ENCODE assay signal across 34 cellular contexts in genomic region chr2:37905033-37905432, GRCh38.
"Had no signal": no experiment of that assay in that cellular context is flagged by ENCODE, and none has a peak within 500 bp of the region (broad histone marks: within the 10 kb centered on the region; RNA-seq: fewer than 3 reads in every experiment).

No MANE protein-coding gene starts in this region.

- H3K27ac Mint-ChIP-seq: activated CD4-positive, alpha-beta memory T cell treated with anti-CD3 and anti-CD28 coated beads for 36 hours; activated CD4-positive, alpha-beta T cell treated with anti-CD3 and anti-CD28 coated beads for 36 hours; activated CD4-positive, alpha-beta T cell treated with anti-CD3 and anti-CD28 coated beads, Interleukin-2, amount 10 ng/mL, durations not matched to agents 24 days and 14 days; activated CD8-positive, alpha-beta memory T cell treated with anti-CD3 and anti-CD28 coated beads, Interleukin-2, amount 10 ng/mL, durations not matched to agents 7 days and 5 days; activated CD8-positive, alpha-beta T cell treated with anti-CD3 and anti-CD28 coated beads, Interleukin-2, amount 10 ng/mL, durations not matched to agents 7 days and 5 days; activated naive CD4-positive, alpha-beta T cell treated with anti-CD3 and anti-CD28 coated beads for 36 hours; activated naive CD4-positive, alpha-beta T cell treated with anti-CD3 and anti-CD28 coated beads, Interleukin-2, amount 50 U/mL, for 24 hours; activated naive CD8-positive, alpha-beta T cell treated with anti-CD3 and anti-CD28 coated beads for 36 hours; activated naive CD8-positive, alpha-beta T cell treated with anti-CD3 and anti-CD28 coated beads, Interleukin-2, amount 50 U/mL, for 24 hours; activated T-helper 1 cell treated with anti-CD3 and anti-CD28 coated beads, Interleukin-12 subunit alpha, Interleukin-12 subunit beta, Interleukin-2, Interleukin-4 antibody, amounts not matched to agents 30 ng/mL and 10 ng/mL and 1 ng/mL, durations not matched to agents 14 hours and 24 hours and 36 hours; activated T-helper 2 cell treated with anti-CD3 and anti-CD28 coated beads, Interferon-gamma antibody, Interleukin-2, Interleukin-4, amounts not matched to agents 10 μg/mL and 5 μg/mL and 100 μg/mL, durations not matched to agents 14 hours and 24 hours and 36 hours; dendritic cell treated with granulocyte-macrophage colony-stimulating factor and Interleukin-4, amounts not matched to agents 40 ng/mL and 50 ng/mL, for 4 days; endodermal cell had no signal

- H3K9me3 Mint-ChIP-seq: activated CD4-positive, alpha-beta memory T cell treated with anti-CD3 and anti-CD28 coated beads for 36 hours; activated CD4-positive, alpha-beta T cell treated with anti-CD3 and anti-CD28 coated beads, Interleukin-2, amount 10 ng/mL, durations not matched to agents 24 days and 14 days; activated naive CD8-positive, alpha-beta T cell treated with anti-CD3 and anti-CD28 coated beads for 36 hours; activated T-helper 1 cell treated with anti-CD3 and anti-CD28 coated beads, Interleukin-12 subunit alpha, Interleukin-12 subunit beta, Interleukin-2, Interleukin-4 antibody, amounts not matched to agents 30 ng/mL and 10 ng/mL and 1 ng/mL, durations not matched to agents 14 hours and 24 hours and 36 hours; activated T-helper 2 cell treated with anti-CD3 and anti-CD28 coated beads, Interferon-gamma antibody, Interleukin-2, Interleukin-4, amounts not matched to agents 10 μg/mL and 5 μg/mL and 100 μg/mL, durations not matched to agents 14 hours and 24 hours and 36 hours had no signal

- H3K4me1 ChIP-seq: adrenal gland, breast epithelium, esophagus muscularis mucosa had no signal

- H3K27me3 ChIP-seq: adrenal gland, breast epithelium, cardiac muscle cell, esophagus muscularis mucosa, foreskin keratinocyte had no signal

- H3K4me3 Mint-ChIP-seq: activated CD4-positive, alpha-beta memory T cell treated with anti-CD3 and anti-CD28 coated beads for 36 hours; activated CD4-positive, alpha-beta T cell treated with anti-CD3 and anti-CD28 coated beads for 36 hours; activated CD4-positive, alpha-beta T cell treated with anti-CD3 and anti-CD28 coated beads, Interleukin-2, amount 10 ng/mL, durations not matched to agents 24 days and 14 days; activated CD8-positive, alpha-beta memory T cell treated with anti-CD3 and anti-CD28 coated beads, Interleukin-2, amount 10 ng/mL, durations not matched to agents 7 days and 5 days; activated CD8-positive, alpha-beta T cell treated with anti-CD3 and anti-CD28 coated beads, Interleukin-2, amount 10 ng/mL, durations not matched to agents 7 days and 5 days; activated naive CD4-positive, alpha-beta T cell treated with anti-CD3 and anti-CD28 coated beads for 36 hours; activated naive CD4-positive, alpha-beta T cell treated with anti-CD3 and anti-CD28 coated beads, Interleukin-2, amount 50 U/mL, for 24 hours; activated naive CD8-positive, alpha-beta T cell treated with anti-CD3 and anti-CD28 coated beads for 36 hours; activated naive CD8-positive, alpha-beta T cell treated with anti-CD3 and anti-CD28 coated beads, Interleukin-2, amount 50 U/mL, for 24 hours; activated T-helper 1 cell treated with anti-CD3 and anti-CD28 coated beads, Interleukin-12 subunit alpha, Interleukin-12 subunit beta, Interleukin-2, Interleukin-4 antibody, amounts not matched to agents 30 ng/mL and 10 ng/mL and 1 ng/mL, durations not matched to agents 14 hours and 24 hours and 36 hours; brain; dendritic cell treated with granulocyte-macrophage colony-stimulating factor and Interleukin-4, amounts not matched to agents 40 ng/mL and 50 ng/mL, for 4 days; endodermal cell had no signal

- H3K4me3 ChIP-seq: adrenal gland, breast epithelium, cardiac muscle cell, coronary artery, dorsolateral prefrontal cortex, esophagus muscularis mucosa had no signal

- ATAC-seq: activated CD4-positive, alpha-beta T cell treated with anti-CD3 and anti-CD28 coated beads for 36 hours; activated CD8-positive, alpha-beta memory T cell treated with anti-CD3 and anti-CD28 coated beads, Interleukin-2, amount 10 ng/mL, durations not matched to agents 7 days and 5 days; activated CD8-positive, alpha-beta T cell treated with anti-CD3 and anti-CD28 coated beads, Interleukin-2, amount 10 ng/mL, durations not matched to agents 7 days and 5 days; activated naive CD8-positive, alpha-beta T cell treated with anti-CD3 and anti-CD28 coated beads, Interleukin-2, amount 50 U/mL, for 24 hours; foreskin keratinocyte had no signal

- H3K9me3 ChIP-seq: adrenal gland, breast epithelium, esophagus muscularis mucosa had no signal

- H3K27ac ChIP-seq: adrenal gland, breast epithelium, cardiac muscle cell, coronary artery, dorsolateral prefrontal cortex, esophagus muscularis mucosa, foreskin keratinocyte had no signal

- H3K36me3 ChIP-seq: adrenal gland, breast epithelium, cardiac muscle cell, esophagus muscularis mucosa had no signal

- DNase-seq: activated CD4-positive, alpha-beta memory T cell treated with anti-CD3 and anti-CD28 coated beads for 36 hours; activated CD4-positive, alpha-beta T cell treated with anti-CD3 and anti-CD28 coated beads for 36 hours; activated CD4-positive, alpha-beta T cell treated with anti-CD3 and anti-CD28 coated beads, Interleukin-2, amount 10 ng/mL, durations not matched to agents 24 days and 14 days; activated CD4-positive, CD25-positive, alpha-beta regulatory T cell; activated CD4-positive, CD25-positive, alpha-beta regulatory T cell treated with anti-CD3 and anti-CD28 coated beads, Interleukin-2, amount 50 U/mL, for 72 hours; activated CD8-positive, alpha-beta memory T cell treated with anti-CD3 and anti-CD28 coated beads, Interleukin-2, amount 10 ng/mL, durations not matched to agents 7 days and 5 days; activated CD8-positive, alpha-beta memory T cell treated with anti-CD3 and anti-CD28 coated beads, Interleukin-2, amount 50 U/mL, for 4 hours; activated CD8-positive, alpha-beta T cell treated with anti-CD3 and anti-CD28 coated beads, Interleukin-2, amount 10 ng/mL, durations not matched to agents 7 days and 5 days; activated effector memory CD4-positive, alpha-beta T cell treated with anti-CD3 and anti-CD28 coated beads, Interleukin-2, amount 50 U/mL, for 16 hours; activated naive CD4-positive, alpha-beta T cell treated with anti-CD3 and anti-CD28 coated beads for 36 hours; activated naive CD8-positive, alpha-beta T cell treated with anti-CD3 and anti-CD28 coated beads for 36 hours; activated naive CD8-positive, alpha-beta T cell treated with anti-CD3 and anti-CD28 coated beads, Interleukin-2, amount 50 U/mL, for 24 hours; activated T-cell treated with anti-CD3 and anti-CD28 coated beads, Interleukin-2, amount 50 U/mL, for 1 hour; activated T-cell treated with anti-CD3 and anti-CD28 coated beads, Interleukin-2, amount 50 U/mL, for 48 hours; adrenal gland; amygdala; aorta; central memory CD4-positive, alpha-beta T cell; cerebellar nuclear complex; dorsolateral prefrontal cortex; effector memory CD4-positive, alpha-beta T cell; endodermal cell; foreskin keratinocyte; head of caudate nucleus; T-helper 2 cell had no signal

- H3K4me1 Mint-ChIP-seq: activated CD4-positive, alpha-beta T cell treated with anti-CD3 and anti-CD28 coated beads for 36 hours; activated CD4-positive, alpha-beta T cell treated with anti-CD3 and anti-CD28 coated beads, Interleukin-2, amount 10 ng/mL, durations not matched to agents 24 days and 14 days; activated CD8-positive, alpha-beta memory T cell treated with anti-CD3 and anti-CD28 coated beads, Interleukin-2, amount 10 ng/mL, durations not matched to agents 7 days and 5 days; activated naive CD4-positive, alpha-beta T cell treated with anti-CD3 and anti-CD28 coated beads, Interleukin-2, amount 50 U/mL, for 24 hours; activated naive CD8-positive, alpha-beta T cell treated with anti-CD3 and anti-CD28 coated beads for 36 hours; activated naive CD8-positive, alpha-beta T cell treated with anti-CD3 and anti-CD28 coated beads, Interleukin-2, amount 50 U/mL, for 24 hours had no signal

- H3K27me3 Mint-ChIP-seq: activated naive CD8-positive, alpha-beta T cell treated with anti-CD3 and anti-CD28 coated beads for 36 hours; dendritic cell treated with granulocyte-macrophage colony-stimulating factor and Interleukin-4, amounts not matched to agents 40 ng/mL and 50 ng/mL, for 4 days had no signal

- H3K36me3 Mint-ChIP-seq: activated CD4-positive, alpha-beta memory T cell treated with anti-CD3 and anti-CD28 coated beads for 36 hours; activated naive CD8-positive, alpha-beta T cell treated with anti-CD3 and anti-CD28 coated beads for 36 hours; brain had no signal
